ENCODE assay signal across 8 cellular contexts in genomic region chr19:40465781-40466218, GRCh38. TPM values are rescaled to one million over a fixed set of nuclear protein-coding genes. Genes with fewer than 3 reads are reported as not detected.
DNase-seq lines count a peak whose midpoint lies in the region; ATAC-seq, FAIRE-seq and TF ChIP-seq lines count a peak whose summit lies in the region.

No MANE protein-coding gene starts in this region.

- peak; percentile 88 for ATAC-seq in foreskin keratinocyte

- no peaks in the 10 kb centered on the region for H3K9me3 ChIP-seq in SJSA1 (replicated peaks)
- H3K9me3 ChIP-seq in neuron (ENCODE audit: low read length): no peaks in the 10 kb centered on the region
- H3K9me3 ChIP-seq in stomach smooth muscle (ENCODE audit: control insufficient read depth in 2 of 2, low read length in 2 of 2): no peaks in the 10 kb centered on the region

- TF ChIP-seq CTCF in HFFc6 (IDR thresholded peaks at IDR 0.05) (no peak), foreskin keratinocyte (conservative IDR thresholded peaks at IDR 0.05) (no peak)

- H3K4me3 ChIP-seq in SJSA1: peak overlapping the region; percentile 52
- H3K4me3 ChIP-seq in neuron (ENCODE audit: low read length): peak overlapping the region; percentile 85
- H3K4me3 ChIP-seq in stomach smooth muscle (ENCODE audit: low read length in 2 of 2): peak overlapping the region; percentile 88 to 90

- peak overlapping the region; percentile 99 for H2AFZ ChIP-seq in neuron (ENCODE audit: low read depth, low read length)

- H3K27ac Mint-ChIP-seq in HFFc6: peak overlapping the region; percentile 95

- peaks cover 26% of the 10 kb centered on the region for H3K4me1 ChIP-seq in SJSA1 (replicated peaks)
- H3K4me1 ChIP-seq in foreskin keratinocyte: no peaks in the 10 kb centered on the region
- peaks cover 15% of the 10 kb centered on the region for H3K4me1 ChIP-seq in neuron (ENCODE audit: insufficient read depth, low read length)
- peaks cover 23% of the 10 kb centered on the region for H3K4me1 ChIP-seq in stomach smooth muscle (ENCODE audit: control insufficient read depth, insufficient read depth, low read length)

- peaks cover 13% of the 10 kb centered on the region for H3K27me3 Mint-ChIP-seq in HFFc6 (ENCODE audit: insufficient read depth)

- peak; percentile 99 for DNase-seq in HFFc6
- DNase-seq in MV-4-11 (lab: John Stamatoyannopoulos, UW): peak; percentile 100
- peak; percentile 99 for DNase-seq in SJSA1 (ENCODE audit: low read depth in 1 of 2, low spot score in 2 of 2)
- peak; percentile 99 for DNase-seq in activated naive CD4-positive, alpha-beta T cell treated with Interleukin-2 at 50 U/mL for 16 hours
- DNase-seq in foreskin keratinocyte: peak; percentile 93 to 97

- FAIRE-seq in G401.6 (lab: Jason Lieb, UNC): peak; percentile 98

- H3K27me3 ChIP-seq in SJSA1 (replicated peaks): peaks cover 13% of the 10 kb centered on the region
- peaks cover 18% of the 10 kb centered on the region for H3K27me3 ChIP-seq in foreskin keratinocyte
- peaks cover 22% of the 10 kb centered on the region for H3K27me3 ChIP-seq in neuron (ENCODE audit: insufficient read depth, low read length)
- H3K27me3 ChIP-seq in stomach smooth muscle (ENCODE audit: control insufficient read depth in 1 of 2, insufficient read depth in 2 of 2, low read length in 2 of 2): no peaks in the 10 kb centered on the region

- H3K36me3 Mint-ChIP-seq in HFFc6 (ENCODE audit: low read depth): peaks cover 5% of the 10 kb centered on the region; the same call in 1 of the 2 replicates

- H3K9me3 Mint-ChIP-seq in HFFc6: no peaks in the 10 kb centered on the region

- no peak overlapping the region for H3K27ac ChIP-seq in SJSA1
- no peak overlapping the region for H3K27ac ChIP-seq in foreskin keratinocyte
- peak overlapping the region; percentile 84 for H3K27ac ChIP-seq in stomach smooth muscle (ENCODE audit: low read length)

- H3K4me3 Mint-ChIP-seq in HFFc6: peak overlapping the region; percentile 95

- peaks cover 25% of the 10 kb centered on the region for H3K4me1 Mint-ChIP-seq in HFFc6 (ENCODE audit: low read depth)

- H3K36me3 ChIP-seq in SJSA1 (no peaks in the 10 kb centered on the region), neuron (ENCODE audit: insufficient read depth, low read length) (no peaks in the 10 kb centered on the region), stomach smooth muscle (ENCODE audit: control insufficient read depth in 2 of 2, insufficient read depth in 2 of 2, low read length in 2 of 2) (no peaks in the 10 kb centered on the region)

- peak overlapping the region; percentile 73 to 79 for H3K9ac ChIP-seq in stomach smooth muscle (ENCODE audit: low read length in 2 of 2)

RNA-seq across cellular contexts. Expression of gene BLVRB, which starts 0.3 kb away (rescaled TPM):
- 10 to 100 TPM; 35.3 to 55.7 (median 52.5) TPM for total RNA-seq in HFFc6 (2021; fragmentation: NEBNext Ultra II Directional; extraction: Animal tissue kit (Norgen Biotek cat#: 25700))
- 106 and 116 TPM in 2 replicates for total RNA-seq in SJSA1 (2014; rRNA removed; shearing (Covaris generic))
- total RNA-seq in foreskin keratinocyte: 75.3 and 79.6 TPM in 2 replicates
- polyA plus RNA-seq in foreskin keratinocyte: 101 and 124 TPM in 2 replicates

RNA-seq across cellular contexts. Expression of gene SPTBN4, which starts 1.0 kb away (rescaled TPM):
- under 1 TPM; 0.17 to 0.96 (median 0.54) TPM for total RNA-seq in HFFc6 (2021; fragmentation: NEBNext Ultra II Directional; extraction: Animal tissue kit (Norgen Biotek cat#: 25700))
- 0.61 TPM in 1 of 2 replicates, not detected in the other for total RNA-seq in SJSA1 (2014; rRNA removed; shearing (Covaris generic))
- total RNA-seq in foreskin keratinocyte: 0.56 and 0.92 TPM in 2 replicates
- 0.51 and 0.52 TPM in 2 replicates for polyA plus RNA-seq in foreskin keratinocyte

RNA-seq across cellular contexts. Expression of gene SERTAD3, which starts 21.7 kb away (rescaled TPM):
- 10 to 100 TPM; 35.9 to 47.0 (median 41.2) TPM for total RNA-seq in HFFc6 (2021; fragmentation: NEBNext Ultra II Directional; extraction: Animal tissue kit (Norgen Biotek cat#: 25700))
- total RNA-seq in SJSA1 (2014; rRNA removed; shearing (Covaris generic)): 16.1 and 16.3 TPM in 2 replicates
- 23.3 and 29.6 TPM in 2 replicates for total RNA-seq in foreskin keratinocyte
- polyA plus RNA-seq in foreskin keratinocyte: 22.3 and 24.1 TPM in 2 replicates

RNA-seq across cellular contexts. Expression of gene SERTAD1, which starts 40.0 kb away (rescaled TPM):
- 10 to 100 TPM; 18.5 to 25.4 (median 21.2) TPM for total RNA-seq in HFFc6 (2021; fragmentation: NEBNext Ultra II Directional; extraction: Animal tissue kit (Norgen Biotek cat#: 25700))
- total RNA-seq in SJSA1 (2014; rRNA removed; shearing (Covaris generic)): 25.7 and 38.1 TPM in 2 replicates
- 12.4 and 14.3 TPM in 2 replicates for total RNA-seq in foreskin keratinocyte
- polyA plus RNA-seq in foreskin keratinocyte: 15.6 and 19.8 TPM in 2 replicates

RNA-seq across cellular contexts. Expression of gene PRX, which starts 52.6 kb away (rescaled TPM):
- total RNA-seq in HFFc6 (2021; fragmentation: NEBNext Ultra II Directional; extraction: Animal tissue kit (Norgen Biotek cat#: 25700)): 1 to 10 TPM in 2 of 6 experiments, under 1 TPM in 4; 0.86 to 1.5 (median 0.94) TPM
- 0.88 and 2.4 TPM in 2 replicates for total RNA-seq in SJSA1 (2014; rRNA removed; shearing (Covaris generic))
- 0.95 TPM in 2 replicates for total RNA-seq in foreskin keratinocyte
- 0.53 and 0.77 TPM in 2 replicates for polyA plus RNA-seq in foreskin keratinocyte
